17 cellular contexts compared by ENCODE assay signal in the genomic region with DNA sequence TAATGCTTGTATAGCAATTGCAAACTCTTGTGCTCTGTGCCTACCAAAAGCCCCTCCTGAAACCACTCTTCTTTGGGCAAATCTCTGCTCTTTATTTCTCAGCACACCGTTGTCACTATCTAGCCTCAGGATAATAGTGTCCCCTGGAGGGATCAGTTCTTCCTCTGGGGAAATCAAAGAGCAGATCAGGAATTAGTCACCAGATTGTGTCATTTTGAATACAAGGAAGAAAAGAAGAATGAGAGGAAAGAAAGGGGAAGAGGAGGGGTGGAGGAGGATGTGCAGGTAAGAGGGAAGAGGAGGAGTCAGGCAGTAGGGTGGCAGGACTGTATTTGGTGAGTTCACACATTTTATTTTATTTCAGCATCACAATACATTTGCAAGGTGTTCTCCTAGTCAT.
"Had no signal": no experiment of that assay in that cellular context is flagged by ENCODE, and none has a peak within 500 bp of the region (broad histone marks: within the 10 kb centered on the region; RNA-seq: fewer than 3 reads in every experiment).

No MANE protein-coding gene starts in this region.

- H3K4me3 ChIP-seq: colonic mucosa, right atrium auricular region, sigmoid colon, skin epidermis, stomach, thoracic aorta, transverse colon had no signal

- H3K4me3 Mint-ChIP-seq: immature natural killer cell, natural killer cell, neural crest cell had no signal

- H3K9me3 Mint-ChIP-seq: neural crest cell had no signal

- ATAC-seq: foreskin keratinocyte, left cardiac atrium, natural killer cell had no signal

- H3K27me3 ChIP-seq: colonic mucosa, foreskin keratinocyte, right atrium auricular region, sigmoid colon, stomach, transverse colon had no signal

- H3K4me1 Mint-ChIP-seq: immature natural killer cell, natural killer cell, neural crest cell had no signal

- H3K4me1 ChIP-seq: colonic mucosa, foreskin keratinocyte, right atrium auricular region, sigmoid colon, stomach, transverse colon had no signal

- H3K27ac Mint-ChIP-seq: immature natural killer cell, natural killer cell had no signal

- H3K36me3 ChIP-seq: colonic mucosa, right atrium auricular region, sigmoid colon, stomach, thoracic aorta, transverse colon had no signal

- H3K36me3 Mint-ChIP-seq: immature natural killer cell, natural killer cell had no signal

- DNase-seq: colonic mucosa; dermis blood vessel endothelial cell; erythroblast; foreskin keratinocyte; immature natural killer cell; left cardiac atrium; natural killer cell; posterior cingulate gyrus; sigmoid colon; stimulated activated naive CD4-positive, alpha-beta T cell; stomach; substantia nigra; transverse colon had no signal

- H3K9me3 ChIP-seq: colonic mucosa, right atrium auricular region, sigmoid colon, stomach, thoracic aorta, transverse colon had no signal

- H3K27ac ChIP-seq: colonic mucosa, foreskin keratinocyte, right atrium auricular region, sigmoid colon, skin epidermis, stomach, thoracic aorta, transverse colon had no signal
